Comparison of ENCODE assay signal across 18 cellular contexts in genomic region chr6:109523478-109523877, GRCh38. TPM values are rescaled to one million over a fixed set of nuclear protein-coding genes. Genes with fewer than 3 reads are reported as not detected.
A peak's percentile ranks its signal among the peaks of the same experiment; 100 is the strongest.
DNase-seq lines count a peak whose midpoint lies in the region; ATAC-seq and TF ChIP-seq lines count a peak whose summit lies in the region.
"Had no signal": no experiment of that assay in that cellular context is flagged by ENCODE, and none has a peak within 500 bp of the region (broad histone marks: within the 10 kb centered on the region; RNA-seq: fewer than 3 reads in every experiment).

No MANE protein-coding gene starts in this region.

- TF ChIP-seq CTCF in AG09319 (IDR thresholded peaks at IDR 0.05; ENCODE audit: low read depth, low read length) (no peak), astrocyte of the spinal cord (IDR thresholded peaks at IDR 0.05; ENCODE audit: low read depth, low read length) (no peak), omental fat pad (IDR thresholded peaks at IDR 0.05) (no peak)

- DNase-seq in AG09319 (ENCODE audit: extremely low read depth, low read depth), result peak; percentile 22
- peak; percentile 64 for DNase-seq in HT1080 (ENCODE audit: low read depth)
- DNase-seq in astrocyte of the spinal cord (ENCODE audit: low read depth, low spot score), result peak; percentile 68
- DNase-seq in kidney tubule cell (ENCODE audit: low spot score), result peak; percentile 16
- no peak for DNase-seq in omental fat pad (ENCODE audit: low spot score)
- DNase-seq in effector CD4-positive, alpha-beta T cell, result no peak
- no peak for DNase-seq in hypothalamus (lab: John Stamatoyannopoulos, UW)
- DNase-seq: activated CD4-positive, CD25-positive, alpha-beta regulatory T cell treated with anti-CD3 and anti-CD28 coated beads, Interleukin-2, amount 50 U/mL, for 72 hours; activated gamma-delta T cell; DND-41; foreskin keratinocyte; NCI-H2081; NCI-H526; OCI-M1; ovary; sigmoid colon; T1000 had no signal

- no peak for ATAC-seq in omental fat pad (ENCODE audit: low FRiP score)
- ATAC-seq in HG02852 (IDR thresholded peaks at IDR 0.05; ENCODE audit: unreplicated experiment), result no peak
- ATAC-seq: foreskin keratinocyte had no signal

- H3K4me3 ChIP-seq in astrocyte of the spinal cord (ENCODE audit: low read depth, low read length), result no peak overlapping the region
- H3K4me3 ChIP-seq: ovary, sigmoid colon had no signal

- in situ Hi-C loops in astrocyte of the spinal cord (cut with HindIII; ENCODE audit: low sequenced_read_pairs), result no loop called here

RNA-seq across cellular contexts. Expression of gene ZBTB24, which starts 40.5 kb away (rescaled TPM):
- total RNA-seq in HT1080 (2014; rRNA removed; shearing (Covaris generic)), result 9.6 and 10.8 TPM in 2 replicates
- 5.9 and 6.6 TPM in 2 replicates for polyA plus RNA-seq in HT1080 (2015; cell fraction: cytosol; rRNA removed)
- 8.2 and 9.1 TPM in 2 replicates for polyA plus RNA-seq in HT1080 (2015; cell fraction: nucleus; rRNA removed)
- 1 to 10 TPM; 4.7 to 9.8 (median 6.9) TPM for total RNA-seq in omental fat pad

Comparison
In these comparisons a context has a peak if more than half of its experiments do, and no peak if none do; other contexts are left out.
1. DNase-seq: peak in AG09319 (single experiment), HT1080 (single experiment), astrocyte of the spinal cord (single experiment) and kidney tubule cell (single experiment); none in omental fat pad (single experiment), effector CD4-positive, alpha-beta T cell (single experiment) and hypothalamus (0 of 51).